Comparison of ENCODE assay signal across 2 cellular contexts in genomic region chr12:107509421-107509820, GRCh38.
TF ChIP-seq lines count a peak whose summit lies in the region.

No MANE protein-coding gene starts in this region.

TF ChIP-seq in GM23338, 12 proteins besides CTCF, POLR2A, EP300 and RAD21 (continued from another document):
- TF ChIP-seq, protein P1, sequence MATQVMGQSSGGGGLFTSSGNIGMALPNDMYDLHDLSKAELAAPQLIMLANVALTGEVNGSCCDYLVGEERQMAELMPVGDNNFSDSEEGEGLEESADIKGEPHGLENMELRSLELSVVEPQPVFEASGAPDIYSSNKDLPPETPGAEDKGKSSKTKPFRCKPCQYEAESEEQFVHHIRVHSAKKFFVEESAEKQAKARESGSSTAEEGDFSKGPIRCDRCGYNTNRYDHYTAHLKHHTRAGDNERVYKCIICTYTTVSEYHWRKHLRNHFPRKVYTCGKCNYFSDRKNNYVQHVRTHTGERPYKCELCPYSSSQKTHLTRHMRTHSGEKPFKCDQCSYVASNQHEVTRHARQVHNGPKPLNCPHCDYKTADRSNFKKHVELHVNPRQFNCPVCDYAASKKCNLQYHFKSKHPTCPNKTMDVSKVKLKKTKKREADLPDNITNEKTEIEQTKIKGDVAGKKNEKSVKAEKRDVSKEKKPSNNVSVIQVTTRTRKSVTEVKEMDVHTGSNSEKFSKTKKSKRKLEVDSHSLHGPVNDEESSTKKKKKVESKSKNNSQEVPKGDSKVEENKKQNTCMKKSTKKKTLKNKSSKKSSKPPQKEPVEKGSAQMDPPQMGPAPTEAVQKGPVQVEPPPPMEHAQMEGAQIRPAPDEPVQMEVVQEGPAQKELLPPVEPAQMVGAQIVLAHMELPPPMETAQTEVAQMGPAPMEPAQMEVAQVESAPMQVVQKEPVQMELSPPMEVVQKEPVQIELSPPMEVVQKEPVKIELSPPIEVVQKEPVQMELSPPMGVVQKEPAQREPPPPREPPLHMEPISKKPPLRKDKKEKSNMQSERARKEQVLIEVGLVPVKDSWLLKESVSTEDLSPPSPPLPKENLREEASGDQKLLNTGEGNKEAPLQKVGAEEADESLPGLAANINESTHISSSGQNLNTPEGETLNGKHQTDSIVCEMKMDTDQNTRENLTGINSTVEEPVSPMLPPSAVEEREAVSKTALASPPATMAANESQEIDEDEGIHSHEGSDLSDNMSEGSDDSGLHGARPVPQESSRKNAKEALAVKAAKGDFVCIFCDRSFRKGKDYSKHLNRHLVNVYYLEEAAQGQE (IDR thresholded peaks at IDR 0.05; ENCODE audit: unreplicated experiment): no peak
- no peak for TF ChIP-seq JUNB (IDR thresholded peaks at IDR 0.05; ENCODE audit: unreplicated experiment)
- TF ChIP-seq, protein P2, sequence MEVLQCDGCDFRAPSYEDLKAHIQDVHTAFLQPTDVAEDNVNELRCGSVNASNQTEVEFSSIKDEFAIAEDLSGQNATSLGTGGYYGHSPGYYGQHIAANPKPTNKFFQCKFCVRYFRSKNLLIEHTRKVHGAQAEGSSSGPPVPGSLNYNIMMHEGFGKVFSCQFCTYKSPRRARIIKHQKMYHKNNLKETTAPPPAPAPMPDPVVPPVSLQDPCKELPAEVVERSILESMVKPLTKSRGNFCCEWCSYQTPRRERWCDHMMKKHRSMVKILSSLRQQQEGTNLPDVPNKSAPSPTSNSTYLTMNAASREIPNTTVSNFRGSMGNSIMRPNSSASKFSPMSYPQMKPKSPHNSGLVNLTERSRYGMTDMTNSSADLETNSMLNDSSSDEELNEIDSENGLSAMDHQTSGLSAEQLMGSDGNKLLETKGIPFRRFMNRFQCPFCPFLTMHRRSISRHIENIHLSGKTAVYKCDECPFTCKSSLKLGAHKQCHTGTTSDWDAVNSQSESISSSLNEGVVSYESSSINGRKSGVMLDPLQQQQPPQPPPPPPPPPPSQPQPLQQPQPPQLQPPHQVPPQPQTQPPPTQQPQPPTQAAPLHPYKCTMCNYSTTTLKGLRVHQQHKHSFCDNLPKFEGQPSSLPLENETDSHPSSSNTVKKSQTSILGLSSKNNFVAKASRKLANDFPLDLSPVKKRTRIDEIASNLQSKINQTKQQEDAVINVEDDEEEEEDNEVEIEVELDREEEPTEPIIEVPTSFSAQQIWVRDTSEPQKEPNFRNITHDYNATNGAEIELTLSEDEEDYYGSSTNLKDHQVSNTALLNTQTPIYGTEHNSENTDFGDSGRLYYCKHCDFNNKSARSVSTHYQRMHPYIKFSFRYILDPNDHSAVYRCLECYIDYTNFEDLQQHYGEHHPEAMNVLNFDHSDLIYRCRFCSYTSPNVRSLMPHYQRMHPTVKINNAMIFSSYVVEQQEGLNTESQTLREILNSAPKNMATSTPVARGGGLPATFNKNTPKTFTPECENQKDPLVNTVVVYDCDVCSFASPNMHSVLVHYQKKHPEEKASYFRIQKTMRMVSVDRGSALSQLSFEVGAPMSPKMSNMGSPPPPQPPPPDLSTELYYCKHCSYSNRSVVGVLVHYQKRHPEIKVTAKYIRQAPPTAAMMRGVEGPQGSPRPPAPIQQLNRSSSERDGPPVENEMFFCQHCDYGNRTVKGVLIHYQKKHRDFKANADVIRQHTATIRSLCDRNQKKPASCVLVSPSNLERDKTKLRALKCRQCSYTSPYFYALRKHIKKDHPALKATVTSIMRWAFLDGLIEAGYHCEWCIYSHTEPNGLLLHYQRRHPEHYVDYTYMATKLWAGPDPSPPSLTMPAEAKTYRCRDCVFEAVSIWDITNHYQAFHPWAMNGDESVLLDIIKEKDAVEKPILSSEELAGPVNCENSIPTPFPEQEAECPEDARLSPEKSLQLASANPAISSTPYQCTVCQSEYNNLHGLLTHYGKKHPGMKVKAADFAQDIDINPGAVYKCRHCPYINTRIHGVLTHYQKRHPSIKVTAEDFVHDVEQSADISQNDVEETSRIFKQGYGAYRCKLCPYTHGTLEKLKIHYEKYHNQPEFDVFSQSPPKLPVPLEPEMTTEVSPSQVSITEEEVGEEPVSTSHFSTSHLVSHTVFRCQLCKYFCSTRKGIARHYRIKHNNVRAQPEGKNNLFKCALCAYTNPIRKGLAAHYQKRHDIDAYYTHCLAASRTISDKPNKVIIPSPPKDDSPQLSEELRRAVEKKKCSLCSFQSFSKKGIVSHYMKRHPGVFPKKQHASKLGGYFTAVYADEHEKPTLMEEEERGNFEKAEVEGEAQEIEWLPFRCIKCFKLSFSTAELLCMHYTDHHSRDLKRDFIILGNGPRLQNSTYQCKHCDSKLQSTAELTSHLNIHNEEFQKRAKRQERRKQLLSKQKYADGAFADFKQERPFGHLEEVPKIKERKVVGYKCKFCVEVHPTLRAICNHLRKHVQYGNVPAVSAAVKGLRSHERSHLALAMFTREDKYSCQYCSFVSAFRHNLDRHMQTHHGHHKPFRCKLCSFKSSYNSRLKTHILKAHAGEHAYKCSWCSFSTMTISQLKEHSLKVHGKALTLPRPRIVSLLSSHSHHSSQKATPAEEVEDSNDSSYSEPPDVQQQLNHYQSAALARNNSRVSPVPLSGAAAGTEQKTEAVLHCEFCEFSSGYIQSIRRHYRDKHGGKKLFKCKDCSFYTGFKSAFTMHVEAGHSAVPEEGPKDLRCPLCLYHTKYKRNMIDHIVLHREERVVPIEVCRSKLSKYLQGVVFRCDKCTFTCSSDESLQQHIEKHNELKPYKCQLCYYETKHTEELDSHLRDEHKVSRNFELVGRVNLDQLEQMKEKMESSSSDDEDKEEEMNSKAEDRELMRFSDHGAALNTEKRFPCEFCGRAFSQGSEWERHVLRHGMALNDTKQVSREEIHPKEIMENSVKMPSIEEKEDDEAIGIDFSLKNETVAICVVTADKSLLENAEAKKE (CRISPR knock-in tag; IDR thresholded peaks at IDR 0.05): no peak
- TF ChIP-seq POLR2AphosphoS5 (IDR thresholded peaks at IDR 0.05; ENCODE audit: low read depth): no peak
- no peak for TF ChIP-seq ETS1 (IDR thresholded peaks at IDR 0.05)
- TF ChIP-seq NANOG (IDR thresholded peaks at IDR 0.05; ENCODE audit: borderline replicate concordance): no peak
TF ChIP-seq in GM23338: peak in this region for 0.

TF ChIP-seq in WTC11, 78 proteins besides CTCF, POLR2A, EP300 and RAD21 (continued from another document):
- TF ChIP-seq ZNF281 (CRISPR knock-in tag; IDR thresholded peaks at IDR 0.05) (no peak), OVOL2 (CRISPR knock-in tag; IDR thresholded peaks at IDR 0.05; ENCODE audit: borderline replicate concordance) (no peak)
- TF ChIP-seq, protein P3, sequence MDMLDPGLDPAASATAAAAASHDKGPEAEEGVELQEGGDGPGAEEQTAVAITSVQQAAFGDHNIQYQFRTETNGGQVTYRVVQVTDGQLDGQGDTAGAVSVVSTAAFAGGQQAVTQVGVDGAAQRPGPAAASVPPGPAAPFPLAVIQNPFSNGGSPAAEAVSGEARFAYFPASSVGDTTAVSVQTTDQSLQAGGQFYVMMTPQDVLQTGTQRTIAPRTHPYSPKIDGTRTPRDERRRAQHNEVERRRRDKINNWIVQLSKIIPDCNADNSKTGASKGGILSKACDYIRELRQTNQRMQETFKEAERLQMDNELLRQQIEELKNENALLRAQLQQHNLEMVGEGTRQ (CRISPR knock-in tag; IDR thresholded peaks at IDR 0.05): no peak
TF ChIP-seq in WTC11: peak in this region for 1.
